10 cellular contexts compared by ENCODE assay signal in the genomic region with DNA sequence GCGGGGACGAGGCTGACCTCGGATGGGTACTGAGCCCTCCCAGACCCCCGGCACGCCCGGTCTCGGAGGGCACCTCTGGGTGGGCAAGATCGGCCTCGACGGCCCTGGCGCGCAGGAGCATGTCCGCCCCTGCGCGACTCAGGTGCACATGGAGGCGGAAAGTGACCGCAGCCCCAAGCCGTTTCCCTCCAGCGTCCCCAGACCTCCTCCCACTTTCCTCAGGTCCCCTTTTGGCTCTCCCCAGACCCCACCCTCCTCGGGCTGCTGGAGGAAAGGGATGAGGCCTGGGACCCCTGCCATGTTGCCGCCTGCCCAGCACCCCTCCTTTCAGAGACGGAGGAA. TPM values are rescaled to one million over a fixed set of nuclear protein-coding genes. Genes with fewer than 3 reads are reported as not detected.
DNase-seq lines count a peak whose midpoint lies in the region; ATAC-seq and TF ChIP-seq lines count a peak whose summit lies in the region.
"Had no signal": no experiment of that assay in that cellular context is flagged by ENCODE, and none has a peak within 500 bp of the region (broad histone marks: within the 10 kb centered on the region; RNA-seq: fewer than 3 reads in every experiment).

No MANE protein-coding gene starts in this region.

- dilution Hi-C loops in IMR-90 (cut with HindIII; ENCODE audit: low sequenced_read_pairs, unreplicated experiment) = no loop called here

- no peaks in the 10 kb centered on the region for H3K9me3 Mint-ChIP-seq in nephron progenitor cell

- H3K23ac ChIP-seq in IMR-90 (ENCODE audit: low read depth, low read length) = no peak overlapping the region

- WGBS in IMR-90 (ENCODE audit: extremely low coverage in 2 of 2, insufficient read length in 1 of 2), 2 experiments = 3% methylated on average over 5 of the region's 22 CpGs; no CpG with 5 or more reads in 1 of the 2 experiments

- peak overlapping the region; percentile 21 for H3K4me2 ChIP-seq in IMR-90 (ENCODE audit: low read depth, low read length)

- H2BK15ac ChIP-seq in IMR-90 (ENCODE audit: low read depth, low read length) = peak overlapping the region; percentile 51; the same call in 1 of the 3 replicates

- peak overlapping the region; percentile 97 for H2AK9ac ChIP-seq in IMR-90 (replicated peaks; ENCODE audit: low read depth, low read length, poor library complexity)

- TF ChIP-seq CTCF in AG04450 (IDR thresholded peaks at IDR 0.05; ENCODE audit: low read depth, low read length) = no peak
- TF ChIP-seq CTCF in IMR-90 (conservative IDR thresholded peaks at IDR 0.05; ENCODE audit: low read depth, low read length) = no peak
- no peak for TF ChIP-seq CTCF in nephron progenitor cell (IDR thresholded peaks at IDR 0.05)

- no peak overlapping the region; the same call in 1 of the 2 replicates for H3K18ac ChIP-seq in IMR-90 (ENCODE audit: low read depth, low read length)

- peak overlapping the region; percentile 30; the same call in 1 of the 2 replicates for H3K9ac ChIP-seq in IMR-90 (ENCODE audit: low read depth, low read length)
- H3K9ac ChIP-seq in duodenal mucosa (ENCODE audit: low read depth in 1 of 2, low read length in 2 of 2) = no peak overlapping the region

- H3K56ac ChIP-seq in IMR-90 (ENCODE audit: extremely low read depth, insufficient read depth, low read length) = no peak overlapping the region

- peak overlapping the region; percentile 72 for H3K4me3 Mint-ChIP-seq in nephron progenitor cell

- peak overlapping the region; percentile 70; the same call in 1 of the 2 replicates for H3K4ac ChIP-seq in IMR-90 (ENCODE audit: low read depth, low read length)

- H2AK5ac ChIP-seq in IMR-90 (ENCODE audit: low read depth, low read length) = peak overlapping the region; percentile 27

- H3K36me3 ChIP-seq in IMR-90 (ENCODE audit: control insufficient read depth, insufficient read depth, low read length) = peaks cover 2% of the 10 kb centered on the region
- peaks cover 0 to 2% of the 10 kb centered on the region in 2 donors for H3K36me3 ChIP-seq in duodenal mucosa (ENCODE audit: control insufficient read depth in 1 of 2, insufficient read depth in 2 of 2, low read length in 2 of 2)

- H4K91ac ChIP-seq in IMR-90 (ENCODE audit: insufficient read depth, low read depth, low read length) = peak overlapping the region; percentile 7; the same call in 1 of the 2 replicates

- peaks cover 16% of the 10 kb centered on the region for H3K4me1 ChIP-seq in IMR-90 (ENCODE audit: control insufficient read depth, insufficient read depth, low read length)
- peaks cover 16% of the 10 kb centered on the region in 2 donors for H3K4me1 ChIP-seq in duodenal mucosa (ENCODE audit: control insufficient read depth in 1 of 2, insufficient read depth in 2 of 2, low read length in 2 of 2)

- H3K27ac Mint-ChIP-seq in nephron progenitor cell = no peak overlapping the region

- peaks cover 12% of the 10 kb centered on the region for H3K9me1 ChIP-seq in IMR-90 (ENCODE audit: insufficient read depth, low read length)

- no peaks in the 10 kb centered on the region for H3K79me1 ChIP-seq in IMR-90 (ENCODE audit: low read depth in 1 of 2, low read length in 2 of 2)

- peak overlapping the region; percentile 97 for H2AFZ ChIP-seq in IMR-90 (replicated peaks; ENCODE audit: low read length, poor library complexity)

- no TSS peak for BruUV-seq in IMR-90 (replicated peaks; lab: Mats Ljungman, UMichigan)

- H4K8ac ChIP-seq in IMR-90 (ENCODE audit: low read depth in 2 of 2, low read length in 2 of 2) = peak overlapping the region; percentile 68 to 73; a peak in 2 of 4 replicates

- TF ChIP-seq POLR2A in IMR-90 (IDR thresholded peaks at IDR 0.05; ENCODE audit: low read depth, low read length) = no peak

- intact Hi-C loops in IMR-90 (cut with micrococcal nuclease) = no loop called here

- no peak overlapping the region for H4K5ac ChIP-seq in IMR-90 (ENCODE audit: low read depth, low read length)

- peak overlapping the region; percentile 78 for H2BK120ac ChIP-seq in IMR-90 (ENCODE audit: low read depth, low read length)

- no peak for ATAC-seq in IMR-90 (ENCODE audit: low read depth)

- in situ Hi-C loops in IMR-90 (cut with MboI; ENCODE audit: low sequenced_read_pairs) = no loop called here

- H3K9me3 ChIP-seq in AG04450 (ENCODE audit: control insufficient read depth, insufficient read depth, low read length) (no peaks in the 10 kb centered on the region), IMR-90 (ENCODE audit: control insufficient read depth, insufficient read depth, low read length) (no peaks in the 10 kb centered on the region), duodenal mucosa (ENCODE audit: control insufficient read depth in 1 of 2, low read length in 2 of 2) (no peaks in the 10 kb centered on the region)

- H3K27me3 ChIP-seq in AG04450 (ENCODE audit: control insufficient read depth, insufficient read depth, low read length) (peaks cover 2% of the 10 kb centered on the region), IMR-90 (ENCODE audit: control insufficient read depth, insufficient read depth, low read length) (peaks cover 2% of the 10 kb centered on the region; the same call in 1 of the 2 replicates), duodenal mucosa (ENCODE audit: control insufficient read depth in 1 of 2, insufficient read depth in 2 of 2, low read length in 2 of 2) (peaks cover 13 to 16% of the 10 kb centered on the region in 2 donors)

- no peak overlapping the region for H2BK5ac ChIP-seq in IMR-90 (ENCODE audit: low read depth, low read length, poor library complexity, severe bottlenecking)

- no peaks in the 10 kb centered on the region; the same call in 1 of the 2 replicates for H4K20me1 ChIP-seq in IMR-90 (ENCODE audit: insufficient read depth, low read length)

- DNase-seq in AG04450 (ENCODE audit: low read depth, low spot score) (no peak), IMR-90 (no peak), nephron progenitor cell (no peak), DMS53 treated with DMSO at 0.1 percent for 48 hours (lab: John Stamatoyannopoulos, UW; ENCODE audit: unreplicated experiment) (no peak), NCI-H446 (lab: John Stamatoyannopoulos, UW) (no peak), NCI-H2029 treated with DMSO at 0.1 percent for 48 hours (lab: John Stamatoyannopoulos, UW) (no peak)
- DNase-seq in stimulated activated CD4-positive, alpha-beta T cell treated with anti-CD3 and anti-CD28 coated beads, Interleukin-4, amount 100 ng/mL, for 1 hour = no peak
- DNase-seq: GDM1, NCI-H1092 had no signal

- no peak overlapping the region for H3K14ac ChIP-seq in IMR-90 (replicated peaks; ENCODE audit: low read depth, low read length)

- no peak for TF ChIP-seq RAD21 in IMR-90 (IDR thresholded peaks at IDR 0.05; ENCODE audit: low read length)

- peaks cover 65% of the 10 kb centered on the region for H3K27me3 Mint-ChIP-seq in nephron progenitor cell (ENCODE audit: low read depth, poor library complexity)

- H3K4me3 ChIP-seq in AG04450 (ENCODE audit: low read depth, low read length) (peak overlapping the region; percentile 56), IMR-90 (ENCODE audit: insufficient read depth, low read depth, low read length) (peak overlapping the region; percentile 31), duodenal mucosa (ENCODE audit: low read depth in 1 of 2, low read length in 2 of 2) (peak overlapping the region; percentile 0 to 45)

- peaks cover 1% of the 10 kb centered on the region for H3K36me3 Mint-ChIP-seq in nephron progenitor cell (ENCODE audit: low read depth)

- H2BK20ac ChIP-seq in IMR-90 (ENCODE audit: low read depth, low read length) = no peak overlapping the region

- H3K4me1 Mint-ChIP-seq in nephron progenitor cell = peaks cover 39% of the 10 kb centered on the region

- CTCF ChIA-PET in AG04450 (lab: Charles Lee) = interaction anchor here (1.0 to 2.5 kb wide), 3 partner anchors 25 to 46 kb away, joined by 3 to 23 read pairs (median 4); no protein-coding TSS in a partner anchor
- CTCF ChIA-PET in IMR-90 (lab: Yijun Ruan, JAX) = no interaction called here

- POLR2A ChIA-PET in AG04450 (lab: Yijun Ruan, JAX) = interaction anchor here (1.4 kb wide), 1 partner anchor 10 kb away, joined by 17 read pairs; the partner anchor contains the start of gene RPL19
- POLR2A ChIA-PET in IMR-90 (lab: Charles Lee; ENCODE audit: unreplicated experiment) = no interaction called here

- H3K27ac ChIP-seq in AG04450 (ENCODE audit: low read depth, low read length) (no peak overlapping the region), IMR-90 (ENCODE audit: insufficient read depth, low read length) (no peak overlapping the region), duodenal mucosa (ENCODE audit: low read depth, low read length) (no peak overlapping the region)

RNA-seq across cellular contexts. Expression of gene RPL19, which starts 10.0 kb away (rescaled TPM):
- polyA plus RNA-seq in AG04450 (2011; rRNA removed) (1,791 and 1,924 TPM in 2 replicates), IMR-90 (2012; rRNA removed) (2,030 and 2,101 TPM in 2 replicates)
- polyA minus RNA-seq in AG04450 (2011; rRNA and poly(A)+ RNA removed) = 660 and 768 TPM in 2 replicates
- total RNA-seq in IMR-90 (2012; rRNA removed) = 2,298 and 2,466 TPM in 2 replicates
- polyA plus RNA-seq in IMR-90 (2012; cell fraction: cytosol; rRNA removed) = 3,418 and 5,498 TPM in 2 replicates
- 579 and 1,052 TPM in 2 replicates for polyA plus RNA-seq in IMR-90 (2012; cell fraction: nucleus; rRNA removed; ENCODE audit: low replicate concordance)

RNA-seq across cellular contexts. Expression of gene CACNB1, which starts 12.6 kb away (rescaled TPM):
- polyA plus RNA-seq in AG04450 (2011; rRNA removed) (3.2 and 3.7 TPM in 2 replicates), IMR-90 (2012; rRNA removed) (7.3 and 8.6 TPM in 2 replicates)
- polyA minus RNA-seq in AG04450 (2011; rRNA and poly(A)+ RNA removed) = 10.8 and 14.6 TPM in 2 replicates
- 2.5 TPM in 2 replicates for total RNA-seq in IMR-90 (2012; rRNA removed)
- polyA plus RNA-seq in IMR-90 (2012; cell fraction: cytosol; rRNA removed) = 4.2 and 4.6 TPM in 2 replicates
- 46.8 and 65.5 TPM in 2 replicates for polyA plus RNA-seq in IMR-90 (2012; cell fraction: nucleus; rRNA removed; ENCODE audit: low replicate concordance)

RNA-seq across cellular contexts. Expression of gene STAC2, which starts 15.7 kb away (rescaled TPM):
- polyA plus RNA-seq in AG04450 (2011; rRNA removed) (0.04 TPM in 1 of 2 replicates, not detected in the other), IMR-90 (2012; rRNA removed) (0.02 and 0.03 TPM in 2 replicates)
- not detected in 2 replicates for polyA minus RNA-seq in AG04450 (2011; rRNA and poly(A)+ RNA removed)
- total RNA-seq in IMR-90 (2012; rRNA removed) = not detected in 2 replicates
- polyA plus RNA-seq in IMR-90 (2012; cell fraction: cytosol; rRNA removed) = 0.01 and 0.02 TPM in 2 replicates
- polyA plus RNA-seq in IMR-90 (2012; cell fraction: nucleus; rRNA removed; ENCODE audit: low replicate concordance) = 0.02 and 0.08 TPM in 2 replicates

RNA-seq across cellular contexts. Expression of gene ARL5C, which starts 44.1 kb away (rescaled TPM):
- polyA plus RNA-seq in AG04450 (2011; rRNA removed) = not detected in 2 replicates
- not detected in 2 replicates for polyA minus RNA-seq in AG04450 (2011; rRNA and poly(A)+ RNA removed)
- total RNA-seq in IMR-90 (2012; rRNA removed) = not detected in 2 replicates
- polyA plus RNA-seq in IMR-90 (2012; rRNA removed) = not detected in 2 replicates
- not detected in 2 replicates for polyA plus RNA-seq in IMR-90 (2012; cell fraction: cytosol; rRNA removed)
- not detected in 2 replicates for polyA plus RNA-seq in IMR-90 (2012; cell fraction: nucleus; rRNA removed; ENCODE audit: low replicate concordance)

RNA-seq across cellular contexts. Expression of gene PLXDC1, which starts 58.6 kb away (rescaled TPM):
- polyA plus RNA-seq in AG04450 (2011; rRNA removed) (1.9 and 2.1 TPM in 2 replicates), IMR-90 (2012; rRNA removed) (0.37 and 0.50 TPM in 2 replicates)
- polyA minus RNA-seq in AG04450 (2011; rRNA and poly(A)+ RNA removed) = 1.3 and 3.1 TPM in 2 replicates
- under 0.01 and 0.28 TPM in 2 replicates for total RNA-seq in IMR-90 (2012; rRNA removed)
- 0.18 and 0.63 TPM in 2 replicates for polyA plus RNA-seq in IMR-90 (2012; cell fraction: cytosol; rRNA removed)
- polyA plus RNA-seq in IMR-90 (2012; cell fraction: nucleus; rRNA removed; ENCODE audit: low replicate concordance) = 5.8 and 8.4 TPM in 2 replicates
